Comparison of ENCODE assay signal across 12 cellular contexts in genomic region chr1:237507005-237507404, GRCh38.
DNase-seq lines count a peak whose midpoint lies in the region; ATAC-seq and TF ChIP-seq lines count a peak whose summit lies in the region.
"Had no signal": no experiment of that assay in that cellular context is flagged by ENCODE, and none has a peak within 500 bp of the region (broad histone marks: within the 10 kb centered on the region; RNA-seq: fewer than 3 reads in every experiment).

No MANE protein-coding gene starts in this region.

- DNase-seq in RPMI8226, result peak; percentile 37
- DNase-seq in G401 (ENCODE audit: low spot score), result no peak
- no peak for DNase-seq in body of pancreas
- DNase-seq in left ventricle myocardium inferior, result no peak
- DNase-seq: activated effector memory CD4-positive, alpha-beta T cell treated with anti-CD3 and anti-CD28 coated beads, Interleukin-2, amount 50 U/mL, for 16 hours; glutamatergic neuron; NCI-H1105; right lobe of liver; T1000 had no signal

- no peak for TF ChIP-seq POLR2A in body of pancreas (IDR thresholded peaks at IDR 0.05)

- H3K27ac ChIP-seq in body of pancreas (no peak overlapping the region), left ventricle myocardium inferior (replicated peaks) (no peak overlapping the region)
- H3K27ac ChIP-seq: right lobe of liver had no signal

- H3K36me3 ChIP-seq in body of pancreas (replicated peaks in 1 of 2; ENCODE audit: insufficient read depth in 1 of 2, low read depth in 2 of 2) (peaks cover 0 to 2% of the 10 kb centered on the region in 2 donors), left ventricle myocardium inferior (peaks cover 62% of the 10 kb centered on the region)
- H3K36me3 ChIP-seq: right lobe of liver had no signal

- H3K9me3 ChIP-seq in body of pancreas (no peaks in the 10 kb centered on the region), left ventricle myocardium inferior (replicated peaks) (no peaks in the 10 kb centered on the region)
- H3K9me3 ChIP-seq: right lobe of liver had no signal

- H3K4me3 ChIP-seq in body of pancreas, result no peak overlapping the region
- no peak overlapping the region for H3K4me3 ChIP-seq in left ventricle myocardium inferior
- H3K4me3 ChIP-seq: right lobe of liver had no signal

- H3K4me1 ChIP-seq in body of pancreas, result no peaks in the 10 kb centered on the region
- peaks cover 12% of the 10 kb centered on the region for H3K4me1 ChIP-seq in left ventricle myocardium inferior
- H3K4me1 ChIP-seq: right lobe of liver had no signal

- in situ Hi-C loops in G401 (cut with HindIII; ENCODE audit: low sequenced_read_pairs), result no loop called here

- 85 to 86% methylated on average over 2 of the region's 2 CpGs for WGBS in body of pancreas, 2 donors

- ATAC-seq in GM18861 (IDR thresholded peaks at IDR 0.05; ENCODE audit: unreplicated experiment) (peak; percentile 88), GM19468 (IDR thresholded peaks at IDR 0.05; ENCODE audit: extremely low read depth, unreplicated experiment) (peak; percentile 67), HG02981 (IDR thresholded peaks at IDR 0.05; ENCODE audit: unreplicated experiment) (peak; percentile 94), body of pancreas (no peak)
- ATAC-seq: right lobe of liver had no signal

- H3K27me3 ChIP-seq in body of pancreas, result no peaks in the 10 kb centered on the region
- no peaks in the 10 kb centered on the region for H3K27me3 ChIP-seq in left ventricle myocardium inferior (ENCODE audit: low read depth)
- H3K27me3 ChIP-seq: right lobe of liver had no signal

- TF ChIP-seq CTCF in body of pancreas (IDR thresholded peaks at IDR 0.05) (no peak), left ventricle myocardium inferior (IDR thresholded peaks at IDR 0.05; ENCODE audit: borderline replicate concordance) (no peak)

- intact Hi-C loops in body of pancreas (cut with DNase I), result no loop called here
- intact Hi-C loops in left ventricle myocardium inferior (cut with micrococcal nuclease), result no loop called here
